Comparison of ENCODE assay signal across 30 cellular contexts in the genomic region with DNA sequence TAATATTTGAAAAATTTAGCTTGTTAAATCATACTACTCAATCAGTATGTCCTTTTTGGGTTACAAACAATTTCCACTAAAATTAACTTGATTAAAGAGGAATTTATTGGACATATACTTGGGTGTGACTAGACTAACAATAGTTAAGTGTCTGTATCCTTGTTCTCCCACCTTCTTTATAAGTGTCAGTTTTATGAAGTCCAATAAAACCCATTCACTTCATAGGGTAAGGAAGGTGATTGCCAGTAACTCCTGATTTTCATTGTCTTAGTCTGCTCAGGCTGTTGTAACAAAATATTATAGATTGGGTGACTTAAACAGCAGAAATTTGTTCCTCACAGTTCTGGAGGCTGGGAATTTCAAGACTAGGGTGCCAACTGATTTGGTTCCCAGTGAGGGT.
A peak's percentile ranks its signal among the peaks of the same experiment; 100 is the strongest.
DNase-seq lines count a peak whose midpoint lies in the region; ATAC-seq, FAIRE-seq and TF ChIP-seq lines count a peak whose summit lies in the region.
"Had no signal": no experiment of that assay in that cellular context is flagged by ENCODE, and none has a peak within 500 bp of the region (broad histone marks: within the 10 kb centered on the region; RNA-seq: fewer than 3 reads in every experiment).

No MANE protein-coding gene starts in this region.

- peak; percentile 25 for FAIRE-seq in D721Med (lab: Jason Lieb, UNC)
- FAIRE-seq: A204.1, A549 had no signal

- no peak overlapping the region for H3K4me3 ChIP-seq in mucosa of descending colon
- H3K4me3 ChIP-seq: A549; BLaER1; BLaER1 treated with 17β-estradiol and CSF1 and Interleukin-3, amounts not matched to agents 10 nM and 100 nM had no signal

- no peak for TF ChIP-seq CTCF in D721Med (IDR thresholded peaks at IDR 0.05; ENCODE audit: insufficient read depth, missing control alignments)
- TF ChIP-seq CTCF in mucosa of descending colon (IDR thresholded peaks at IDR 0.05), result no peak

- no peaks in the 10 kb centered on the region for H3K36me3 ChIP-seq in mucosa of descending colon (ENCODE audit: low read depth)
- H3K36me3 ChIP-seq: BE2C; BLaER1; BLaER1 treated with 17β-estradiol and CSF1 and Interleukin-3, amounts not matched to agents 10 nM and 100 nM had no signal

- peak; percentile 64 for ATAC-seq in left colon
- ATAC-seq in mucosa of descending colon, result peak; percentile 59
- no peak for ATAC-seq in HG03280 (IDR thresholded peaks at IDR 0.05; ENCODE audit: unreplicated experiment)
- ATAC-seq: A549; CD8-positive, alpha-beta T cell had no signal

- intact Hi-C loops in left colon (cut with DNase I, micrococcal nuclease), result no loop called here
- intact Hi-C loops in mucosa of descending colon (cut with DNase I, micrococcal nuclease), result no loop called here

- H3K9me3 ChIP-seq in mucosa of descending colon, result no peaks in the 10 kb centered on the region
- H3K9me3 ChIP-seq: A549; BE2C; BLaER1; BLaER1 treated with 17β-estradiol and CSF1 and Interleukin-3, amounts not matched to agents 10 nM and 100 nM; Caco-2 had no signal

- H3K4me1 ChIP-seq in mucosa of descending colon (ENCODE audit: low read depth), result no peaks in the 10 kb centered on the region
- H3K4me1 ChIP-seq: A549, BE2C, BLaER1, Caco-2 had no signal

- TF ChIP-seq POLR2A in erythroblast (IDR thresholded peaks at IDR 0.05; ENCODE audit: low read length), result no peak

- DNase-seq in D721Med (ENCODE audit: insufficient read length, low spot score) (no peak), left colon (no peak), mucosa of descending colon (no peak), GM19240 (ENCODE audit: insufficient read length, low spot score) (no peak), erythroblast (lab: John Stamatoyannopoulos, UW) (no peak)
- DNase-seq: 8988T; ACHN; AML-193; BE2C; C1 segment of cervical spinal cord; Caco-2; Calu3; CD4-positive, alpha-beta memory T cell; CD4-positive, alpha-beta T cell; CD4-positive, CD25-positive, alpha-beta regulatory T cell; CD8-positive, alpha-beta memory T cell; CD8-positive, alpha-beta T cell; COR-L47; DMS 273 treated with DMSO at 0.1 percent for 48 hours; DMS153; DMS53; DMS79; DMS79 treated with DMSO at 0.1 percent for 48 hours; DND-41; EL had no signal
